8 cellular contexts compared by ENCODE assay signal in genomic region chr3:25662921-25663320, GRCh38. TPM values are rescaled to one million over a fixed set of nuclear protein-coding genes. Genes with fewer than 3 reads are reported as not detected.
DNase-seq lines count a peak whose midpoint lies in the region; TF ChIP-seq lines count a peak whose summit lies in the region.

No MANE protein-coding gene starts in this region.

- H3K79me2 ChIP-seq in hepatocyte, result peaks cover 60% of the 10 kb centered on the region

- peak overlapping the region; percentile 94 for H3K4me3 Mint-ChIP-seq in activated CD4-positive, alpha-beta memory T cell treated with anti-CD3 and anti-CD28 coated beads for 36 hours

- H3K27me3 ChIP-seq in HAP-1 (ENCODE audit: low read depth) (no peaks in the 10 kb centered on the region), hepatocyte (no peaks in the 10 kb centered on the region), skeletal muscle tissue (ENCODE audit: control insufficient read depth in 3 of 3, insufficient read depth in 3 of 3, low read length in 3 of 3) (no peaks in the 10 kb centered on the region)

- peaks cover 53% of the 10 kb centered on the region for H3K4me1 Mint-ChIP-seq in activated CD4-positive, alpha-beta memory T cell treated with anti-CD3 and anti-CD28 coated beads for 36 hours (ENCODE audit: low read depth)

- H3K9me3 ChIP-seq in HAP-1 (no peaks in the 10 kb centered on the region), hepatocyte (ENCODE audit: low read depth) (no peaks in the 10 kb centered on the region), skeletal muscle tissue (ENCODE audit: control insufficient read depth in 3 of 3, low read length in 3 of 3) (no peaks in the 10 kb centered on the region)

- no peak overlapping the region for H2AFZ ChIP-seq in hepatocyte

- peak overlapping the region; percentile 92 for H3K27ac Mint-ChIP-seq in activated CD4-positive, alpha-beta memory T cell treated with anti-CD3 and anti-CD28 coated beads for 36 hours

- POLR2A ChIA-PET in activated CD4-positive, alpha-beta memory T cell treated with anti-CD3 and anti-CD28 coated beads for 36 hours (lab: Charles Lee), result interaction anchor here (2.3 kb wide), 1 partner anchor 120 kb away, joined by 8 read pairs; the partner anchor contains the start of gene NGLY1

- 9% methylated on average over 4 of the region's 4 CpGs for WGBS in hepatocyte (ENCODE audit: low lambda C conversion rate, missing lambda C conversion rate)

- H3K9me2 ChIP-seq in hepatocyte (replicated peaks; ENCODE audit: insufficient read depth), result no peaks in the 10 kb centered on the region

- CTCF ChIA-PET in activated CD4-positive, alpha-beta memory T cell treated with anti-CD3 and anti-CD28 coated beads for 36 hours (lab: Charles Lee), result interaction anchor here (0.6 to 1.2 kb wide), 2 partner anchors 15 to 69 kb away, joined by 3 to 4 read pairs; no protein-coding TSS in a partner anchor

- H3K36me3 ChIP-seq in HAP-1 (replicated peaks) (no peaks in the 10 kb centered on the region), hepatocyte (replicated peaks; ENCODE audit: insufficient read depth, low read depth) (no peaks in the 10 kb centered on the region), skeletal muscle tissue (ENCODE audit: control insufficient read depth in 3 of 3, insufficient read depth in 3 of 3, low read length in 3 of 3) (no peaks in the 10 kb centered on the region)

- H3K9ac ChIP-seq in skeletal muscle tissue (ENCODE audit: low read depth in 1 of 3, low read length in 3 of 3), result peak overlapping the region; percentile 71 to 93 (median 71)

- H3K4me3 ChIP-seq in HAP-1 (peak overlapping the region; percentile 72), hepatocyte (peak overlapping the region; percentile 86), skeletal muscle tissue (ENCODE audit: low read length in 3 of 3) (peak overlapping the region; percentile 73 to 84 (median 77))

- H3K27ac ChIP-seq in hepatocyte, result peak overlapping the region; percentile 97
- peak overlapping the region; percentile 90 for H3K27ac ChIP-seq in skeletal muscle tissue (ENCODE audit: low read depth, low read length)

- no peaks in the 10 kb centered on the region for H3K27me3 Mint-ChIP-seq in activated CD4-positive, alpha-beta memory T cell treated with anti-CD3 and anti-CD28 coated beads for 36 hours

- in situ Hi-C loops in HAP-1 (cut with MboI; ENCODE audit: low sequenced_read_pairs), result loop anchor here (25.0 kb wide), 1 partner anchor 224 kb away; no protein-coding TSS in a partner anchor

- peaks cover 54% of the 10 kb centered on the region for H4K20me1 ChIP-seq in hepatocyte (ENCODE audit: insufficient read depth, poor library complexity, severe bottlenecking)

- no peaks in the 10 kb centered on the region for H3K9me3 Mint-ChIP-seq in activated CD4-positive, alpha-beta memory T cell treated with anti-CD3 and anti-CD28 coated beads for 36 hours

- H3K4me2 ChIP-seq in hepatocyte, result peak overlapping the region; percentile 90

- intact Hi-C loops in activated CD4-positive, alpha-beta memory T cell treated with anti-CD3 and anti-CD28 coated beads for 36 hours (cut with micrococcal nuclease), result loop anchor here (1.0 to 5.0 kb wide), 2 partner anchors 15 to 194 kb away; no protein-coding TSS in a partner anchor

- H3K36me3 Mint-ChIP-seq in activated CD4-positive, alpha-beta memory T cell treated with anti-CD3 and anti-CD28 coated beads for 36 hours, result peaks cover 5% of the 10 kb centered on the region

- H3K4me1 ChIP-seq in HAP-1 (peaks cover 28% of the 10 kb centered on the region), hepatocyte (ENCODE audit: insufficient read depth) (peaks cover 25% of the 10 kb centered on the region), skeletal muscle tissue (ENCODE audit: control insufficient read depth in 3 of 3, insufficient read depth in 3 of 3, low read length in 3 of 3) (peaks cover 16 to 33% (median 28%) of the 10 kb centered on the region in 3 donors)

- DNase-seq in HAP-1 (ENCODE audit: low spot score in 2 of 2) (no peak), hepatocyte (ENCODE audit: low spot score) (no peak), GF-D8 (lab: John Stamatoyannopoulos, UW) (no peak), hepatic stellate cell (ENCODE audit: low spot score) (no peak), NCI-H226 (no peak)
- DNase-seq in activated CD4-positive, alpha-beta memory T cell treated with anti-CD3 and anti-CD28 coated beads for 36 hours, result no peak
- DNase-seq in activated effector memory CD4-positive, alpha-beta T cell treated with Interleukin-2 at 50 U/mL for 16 hours, result no peak

- no peak for TF ChIP-seq CTCF in hepatocyte (IDR thresholded peaks at IDR 0.05; ENCODE audit: poor library complexity)

RNA-seq across cellular contexts. Expression of gene TOP2B, which starts 1.8 kb away (rescaled TPM):
- 100 to 1,000 TPM; 133 to 134 TPM for total RNA-seq in activated CD4-positive, alpha-beta memory T cell treated with anti-CD3 and anti-CD28 coated beads for 36 hours
- total RNA-seq in hepatocyte (96.5 and 109 TPM in 2 replicates), skeletal muscle tissue (75.2 TPM)
- 48.4 and 49.5 TPM in 2 replicates for polyA plus RNA-seq in hepatocyte
